Comparison of ENCODE assay signal across 15 cellular contexts in genomic region chr5:78243091-78243490, GRCh38. TPM values are rescaled to one million over a fixed set of nuclear protein-coding genes. Genes with fewer than 3 reads are reported as not detected.
DNase-seq lines count a peak whose midpoint lies in the region; ATAC-seq and TF ChIP-seq lines count a peak whose summit lies in the region.
"Had no signal": no experiment of that assay in that cellular context is flagged by ENCODE, and none has a peak within 500 bp of the region (broad histone marks: within the 10 kb centered on the region; RNA-seq: fewer than 3 reads in every experiment).

No MANE protein-coding gene starts in this region.

- H3K4me2 ChIP-seq in PC-3 (ENCODE audit: low read length) (no peak overlapping the region), smooth muscle cell (no peak overlapping the region)
- H3K4me2 ChIP-seq: GM23338 had no signal

- no peak overlapping the region for H3K4me3 Mint-ChIP-seq in activated T-cell treated with anti-CD3 and anti-CD28 coated beads, Interleukin-2, amount 50 U/mL, for 72 hours
- no peak overlapping the region for H3K4me3 Mint-ChIP-seq in activated T-cell treated with anti-CD3 and anti-CD28 coated beads, Interleukin-2, amount 50 U/mL, for 4 hours
- no peak overlapping the region for H3K4me3 Mint-ChIP-seq in activated T-helper 2 cell treated with anti-CD3 and anti-CD28 coated beads, Interferon-gamma antibody, Interleukin-2, Interleukin-4, amounts not matched to agents 10 μg/mL and 5 μg/mL and 100 μg/mL, durations not matched to agents 14 hours and 24 hours and 36 hours (ENCODE audit: low read depth)
- H3K4me3 Mint-ChIP-seq: CD8-positive, alpha-beta memory T cell; GM23338; IgD-negative memory B cell had no signal

- H3K27ac ChIP-seq in PC-3 (ENCODE audit: low read length) (peak overlapping the region; percentile 1; the same call in 1 of the 2 replicates), brain microvascular endothelial cell (peak overlapping the region; percentile 25), smooth muscle cell (ENCODE audit: low read depth) (peak overlapping the region; percentile 38), Peyer's patch (no peak overlapping the region)

- no peaks in the 10 kb centered on the region for H3K36me3 ChIP-seq in PC-3 (ENCODE audit: low read depth, low read length)
- no peaks in the 10 kb centered on the region for H3K36me3 ChIP-seq in brain microvascular endothelial cell (replicated peaks)
- no peaks in the 10 kb centered on the region for H3K36me3 ChIP-seq in smooth muscle cell (ENCODE audit: low read depth)
- peaks cover 0 to 8% (median 0%) of the 10 kb centered on the region in 3 donors for H3K36me3 ChIP-seq in Peyer's patch

- BruUV-seq in PC-3 (replicated peaks; lab: Mats Ljungman, UMichigan), result no TSS peak

- H3K27ac Mint-ChIP-seq in activated T-cell treated with anti-CD3 and anti-CD28 coated beads, Interleukin-2, amount 50 U/mL, for 72 hours, result peak overlapping the region; percentile 21
- H3K27ac Mint-ChIP-seq in activated T-helper 2 cell treated with anti-CD3 and anti-CD28 coated beads, Interferon-gamma antibody, Interleukin-2, Interleukin-4, amounts not matched to agents 10 μg/mL and 5 μg/mL and 100 μg/mL, durations not matched to agents 14 hours and 24 hours and 36 hours, result no peak overlapping the region

- H3K27me3 ChIP-seq in PC-3 (ENCODE audit: low read length) (no peaks in the 10 kb centered on the region), brain microvascular endothelial cell (replicated peaks) (no peaks in the 10 kb centered on the region), smooth muscle cell (ENCODE audit: low read depth) (no peaks in the 10 kb centered on the region), Peyer's patch (no peaks in the 10 kb centered on the region)

- H3K9ac ChIP-seq in PC-3 (ENCODE audit: low read length), result no peak overlapping the region
- H3K9ac ChIP-seq in smooth muscle cell (ENCODE audit: low read depth), result no peak overlapping the region

- H3K79me2 ChIP-seq in PC-3 (ENCODE audit: low read length) (no peaks in the 10 kb centered on the region), smooth muscle cell (ENCODE audit: low read depth) (peaks cover 35% of the 10 kb centered on the region)

- H3K9me3 ChIP-seq in PC-3 (ENCODE audit: low read length) (no peaks in the 10 kb centered on the region), smooth muscle cell (replicated peaks; ENCODE audit: low read depth) (no peaks in the 10 kb centered on the region), Peyer's patch (no peaks in the 10 kb centered on the region)

- no peaks in the 10 kb centered on the region for H3K9me2 ChIP-seq in PC-3 (replicated peaks; ENCODE audit: low read length)

- WGBS in smooth muscle cell (ENCODE audit: low lambda C conversion rate), result 97% methylated on average over 2 of the region's 2 CpGs

- H3K27me3 Mint-ChIP-seq in activated T-cell treated with anti-CD3 and anti-CD28 coated beads, Interleukin-2, amount 50 U/mL, for 72 hours (ENCODE audit: low read depth), result no peaks in the 10 kb centered on the region
- no peaks in the 10 kb centered on the region for H3K27me3 Mint-ChIP-seq in activated T-cell treated with anti-CD3 and anti-CD28 coated beads, Interleukin-2, amount 50 U/mL, for 4 hours (ENCODE audit: low read depth)
- H3K27me3 Mint-ChIP-seq in activated T-helper 2 cell treated with anti-CD3 and anti-CD28 coated beads, Interferon-gamma antibody, Interleukin-2, Interleukin-4, amounts not matched to agents 10 μg/mL and 5 μg/mL and 100 μg/mL, durations not matched to agents 14 hours and 24 hours and 36 hours (ENCODE audit: low read depth), result no peaks in the 10 kb centered on the region
- H3K27me3 Mint-ChIP-seq: CD8-positive, alpha-beta memory T cell; IgD-negative memory B cell had no signal

- H3K4me1 Mint-ChIP-seq in activated T-cell treated with anti-CD3 and anti-CD28 coated beads, Interleukin-2, amount 50 U/mL, for 72 hours (ENCODE audit: low read depth), result no peaks in the 10 kb centered on the region
- H3K4me1 Mint-ChIP-seq in activated T-cell treated with anti-CD3 and anti-CD28 coated beads, Interleukin-2, amount 50 U/mL, for 4 hours (ENCODE audit: low read depth), result peaks cover 3% of the 10 kb centered on the region
- peaks cover 1% of the 10 kb centered on the region for H3K4me1 Mint-ChIP-seq in activated T-helper 2 cell treated with anti-CD3 and anti-CD28 coated beads, Interferon-gamma antibody, Interleukin-2, Interleukin-4, amounts not matched to agents 10 μg/mL and 5 μg/mL and 100 μg/mL, durations not matched to agents 14 hours and 24 hours and 36 hours (ENCODE audit: low read depth)

- H3K4me1 ChIP-seq in PC-3 (ENCODE audit: insufficient read depth, low read length), result peaks cover 4% of the 10 kb centered on the region; the same call in 1 of the 2 replicates
- H3K4me1 ChIP-seq in smooth muscle cell (ENCODE audit: low read depth), result peaks cover 7% of the 10 kb centered on the region
- no peaks in the 10 kb centered on the region for H3K4me1 ChIP-seq in Peyer's patch

- H4K20me1 ChIP-seq in PC-3 (ENCODE audit: low read length) (peaks cover 6% of the 10 kb centered on the region; the same call in 1 of the 2 replicates), smooth muscle cell (ENCODE audit: low read depth) (peaks cover 87% of the 10 kb centered on the region)

- intact Hi-C loops in PC-3 (cut with micrococcal nuclease), result no loop called here
- intact Hi-C loops in activated T-helper 2 cell treated with anti-CD3 and anti-CD28 coated beads, Interferon-gamma antibody, Interleukin-2, Interleukin-4, amounts not matched to agents 10 μg/mL and 5 μg/mL and 100 μg/mL, durations not matched to agents 14 hours and 24 hours and 36 hours (cut with micrococcal nuclease), result no loop called here

- in situ Hi-C loops in brain microvascular endothelial cell (cut with HindIII; ENCODE audit: low pct_ligation_motif_present, low sequenced_read_pairs), result no loop called here
- in situ Hi-C loops in GM13976 (cut with MboI; ENCODE audit: low sequenced_read_pairs, unreplicated experiment), result no loop called here

- CTCF ChIA-PET in PC-3 (lab: Charles Lee), result no interaction called here

- H3F3A ChIP-seq in PC-3 (ENCODE audit: low read length, unreplicated experiment) (no peaks in the 10 kb centered on the region), smooth muscle cell (ENCODE audit: low read depth) (peaks cover 22% of the 10 kb centered on the region)

- no peak overlapping the region for H2AFZ ChIP-seq in PC-3 (ENCODE audit: low read length)
- no peak overlapping the region for H2AFZ ChIP-seq in smooth muscle cell (ENCODE audit: low read depth)
- H2AFZ ChIP-seq: GM23338 had no signal

- no peaks in the 10 kb centered on the region for H3K9me3 Mint-ChIP-seq in activated T-cell treated with anti-CD3 and anti-CD28 coated beads, Interleukin-2, amount 50 U/mL, for 72 hours
- H3K9me3 Mint-ChIP-seq in activated T-cell treated with anti-CD3 and anti-CD28 coated beads, Interleukin-2, amount 50 U/mL, for 4 hours, result no peaks in the 10 kb centered on the region
- H3K9me3 Mint-ChIP-seq in activated T-helper 2 cell treated with anti-CD3 and anti-CD28 coated beads, Interferon-gamma antibody, Interleukin-2, Interleukin-4, amounts not matched to agents 10 μg/mL and 5 μg/mL and 100 μg/mL, durations not matched to agents 14 hours and 24 hours and 36 hours, result no peaks in the 10 kb centered on the region
- H3K9me3 Mint-ChIP-seq: CD8-positive, alpha-beta memory T cell; GM23338; IgD-negative memory B cell had no signal

- ATAC-seq in activated T-cell treated with anti-CD3 and anti-CD28 coated beads, Interleukin-2, amount 50 U/mL, for 72 hours (replicated peaks in 1 of 2), result no peak
- ATAC-seq in activated T-cell treated with anti-CD3 and anti-CD28 coated beads, Interleukin-2, amount 50 U/mL, for 4 hours, result no peak
- ATAC-seq in PC-3, result no peak
- ATAC-seq: GM23338 had no signal

- POLR2A ChIA-PET in PC-3 (lab: Charles Lee; ENCODE audit: unreplicated experiment), result no interaction called here

- no peak for DNase-seq in activated T-cell treated with anti-CD3 and anti-CD28 coated beads, Interleukin-2, amount 50 U/mL, for 72 hours
- DNase-seq in activated T-cell treated with anti-CD3 and anti-CD28 coated beads, Interleukin-2, amount 50 U/mL, for 4 hours, result no peak
- DNase-seq in PC-3 (no peak), brain microvascular endothelial cell (no peak), smooth muscle cell (lab: John Stamatoyannopoulos, UW; ENCODE audit: unreplicated experiment) (no peak), Peyer's patch (no peak), GM13976 (ENCODE audit: low spot score) (no peak)
- no peak for DNase-seq in activated T-helper 2 cell treated with anti-CD3 and anti-CD28 coated beads, Interferon-gamma antibody, Interleukin-2, Interleukin-4, amounts not matched to agents 10 μg/mL and 5 μg/mL and 100 μg/mL, durations not matched to agents 14 hours and 24 hours and 36 hours (ENCODE audit: low spot score)
- DNase-seq: 8988T; CD8-positive, alpha-beta memory T cell; DMS53; GF-D8; H7 had no signal

- no peak for TF ChIP-seq CTCF in PC-3 (conservative IDR thresholded peaks at IDR 0.05; ENCODE audit: low read depth, low read length)
- TF ChIP-seq CTCF in brain microvascular endothelial cell (IDR thresholded peaks at IDR 0.05; ENCODE audit: low read depth, low read length, missing control alignments), result no peak
- TF ChIP-seq CTCF in smooth muscle cell (IDR thresholded peaks at IDR 0.05; ENCODE audit: borderline replicate concordance, insufficient read depth, poor library complexity, severe bottlenecking), result no peak
- no peak for TF ChIP-seq CTCF in Peyer's patch (IDR thresholded peaks at IDR 0.05)
- no peak for TF ChIP-seq CTCF in GM13976 (IDR thresholded peaks at IDR 0.05; ENCODE audit: borderline replicate concordance, control extremely low read depth, extremely low read depth, insufficient read depth, missing control alignments)

- TF ChIP-seq POLR2A in Peyer's patch (IDR thresholded peaks at IDR 0.05), result no peak

- H3K36me3 Mint-ChIP-seq in activated T-cell treated with anti-CD3 and anti-CD28 coated beads, Interleukin-2, amount 50 U/mL, for 72 hours (ENCODE audit: insufficient read depth in 2 of 2), result peaks cover 2 to 10% of the 10 kb centered on the region in 2 donors
- peaks cover 28% of the 10 kb centered on the region for H3K36me3 Mint-ChIP-seq in activated T-cell treated with anti-CD3 and anti-CD28 coated beads, Interleukin-2, amount 50 U/mL, for 4 hours (ENCODE audit: insufficient read depth)
- H3K36me3 Mint-ChIP-seq in activated T-helper 2 cell treated with anti-CD3 and anti-CD28 coated beads, Interferon-gamma antibody, Interleukin-2, Interleukin-4, amounts not matched to agents 10 μg/mL and 5 μg/mL and 100 μg/mL, durations not matched to agents 14 hours and 24 hours and 36 hours (ENCODE audit: low read depth), result peaks cover 12% of the 10 kb centered on the region

- no peak overlapping the region for H3K4me3 ChIP-seq in PC-3 (ENCODE audit: low read length)
- no peak overlapping the region for H3K4me3 ChIP-seq in brain microvascular endothelial cell (ENCODE audit: low read depth, low read length)
- H3K4me3 ChIP-seq in smooth muscle cell, result no peak overlapping the region
- H3K4me3 ChIP-seq in Peyer's patch, result no peak overlapping the region
- H3K4me3 ChIP-seq: GM23338 had no signal

RNA-seq across cellular contexts. Expression of gene AP3B1, which starts 51.4 kb away (rescaled TPM):
- total RNA-seq in activated T-cell treated with anti-CD3 and anti-CD28 coated beads, Interleukin-2, amount 50 U/mL, for 72 hours, result 10 to 100 TPM; 43.6 to 45.1 TPM
- total RNA-seq in activated T-cell treated with anti-CD3 and anti-CD28 coated beads, Interleukin-2, amount 50 U/mL, for 4 hours, result 10 to 100 TPM; 29.2 to 34.7 (median 31.2) TPM
- 25.7 and 26.3 TPM in 2 replicates for total RNA-seq in PC-3 (2014; rRNA removed)
- 73.5 and 76.3 TPM in 2 replicates for total RNA-seq in smooth muscle cell
- polyA plus RNA-seq in smooth muscle cell, result 31.7 and 36.9 TPM in 2 replicates
- 42.9 and 43.9 TPM in 2 replicates for total RNA-seq in activated T-helper 2 cell treated with anti-CD3 and anti-CD28 coated beads, Interferon-gamma antibody, Interleukin-2, Interleukin-4, amounts not matched to agents 10 μg/mL and 5 μg/mL and 100 μg/mL, durations not matched to agents 14 hours and 24 hours and 36 hours
- 10 to 100 TPM; 52.6 to 74.3 (median 58.9) TPM for total RNA-seq in Peyer's patch

Comparison
In these comparisons a context has a peak if more than half of its experiments do, and no peak if none do; other contexts are left out.
1. H3K27ac ChIP-seq: peak in PC-3 (single experiment), brain microvascular endothelial cell (single experiment) and smooth muscle cell (single experiment); none in Peyer's patch (0 of 4).